31 cellular contexts compared by ENCODE assay signal in the genomic region with DNA sequence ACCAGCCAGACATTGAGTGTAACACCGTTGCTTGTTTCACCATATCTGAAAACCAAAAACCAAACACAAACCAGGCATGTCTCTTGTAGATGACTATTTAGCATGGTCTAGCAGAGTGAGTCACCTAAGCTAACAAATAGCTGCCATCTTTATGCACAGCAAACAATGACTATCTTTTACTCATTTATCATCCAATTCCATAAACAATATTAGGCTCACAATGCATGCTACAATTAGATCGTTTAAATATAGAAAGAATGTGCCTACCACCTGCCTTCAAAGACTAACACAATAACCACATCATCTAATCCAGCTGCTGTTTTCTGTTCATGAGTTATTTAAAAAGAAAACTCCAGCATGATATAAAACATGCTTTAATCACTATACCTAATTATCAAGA.
DNase-seq lines count a peak whose midpoint lies in the region; ATAC-seq and TF ChIP-seq lines count a peak whose summit lies in the region.
"Had no signal": no experiment of that assay in that cellular context is flagged by ENCODE, and none has a peak within 500 bp of the region (broad histone marks: within the 10 kb centered on the region; RNA-seq: fewer than 3 reads in every experiment).

No MANE protein-coding gene starts in this region.

- no peaks in the 10 kb centered on the region for H3K4me1 Mint-ChIP-seq in activated CD4-positive, alpha-beta T cell treated with anti-CD3 and anti-CD28 coated beads, Interleukin-2, amount 10 ng/mL, durations not matched to agents 24 days and 14 days
- no peaks in the 10 kb centered on the region for H3K4me1 Mint-ChIP-seq in T-cell
- no peaks in the 10 kb centered on the region for H3K4me1 Mint-ChIP-seq in stimulated activated memory B cell treated with anti-CD40 and anti-IgM and Interleukin-4, amounts not matched to agents 10 μg/mL and 1 μg/mL and 100 μg/mL, for 72 hours
- H3K4me1 Mint-ChIP-seq: activated T-helper 17 cell treated with anti-CD3 and anti-CD28 coated beads, Interleukin-2, amount 50 U/mL, for 72 hours; B cell; T-helper 17 cell had no signal

- no peaks in the 10 kb centered on the region for H3K27me3 Mint-ChIP-seq in activated CD4-positive, alpha-beta T cell treated with anti-CD3 and anti-CD28 coated beads, Interleukin-2, amount 10 ng/mL, durations not matched to agents 24 days and 14 days
- H3K27me3 Mint-ChIP-seq in T-cell = peaks cover 0 to 6% of the 10 kb centered on the region in 2 donors
- no peaks in the 10 kb centered on the region for H3K27me3 Mint-ChIP-seq in stimulated activated memory B cell treated with anti-CD40 and anti-IgM and Interleukin-4, amounts not matched to agents 10 μg/mL and 1 μg/mL and 100 μg/mL, for 72 hours
- H3K27me3 Mint-ChIP-seq: activated CD8-positive, alpha-beta T cell treated with anti-CD3 and anti-CD28 coated beads for 36 hours; activated T-helper 17 cell treated with anti-CD3 and anti-CD28 coated beads, Interleukin-2, amount 50 U/mL, for 72 hours; B cell; IgD-negative memory B cell; natural killer cell treated with Interleukin-12 subunit alpha and Interleukin-12 subunit beta and Interleukin-15 and Interleukin-18, amount 100 ng/mL, for 72 hours; T-helper 17 cell had no signal

- TF ChIP-seq CTCF in PC-3 (conservative IDR thresholded peaks at IDR 0.05; ENCODE audit: low read depth, low read length) = no peak

- H3K36me3 ChIP-seq in PC-3 (ENCODE audit: low read depth, low read length) = no peaks in the 10 kb centered on the region
- H3K36me3 ChIP-seq: lower lobe of right lung, ovary, stomach, thyroid gland had no signal

- no TSS peak for BruUV-seq in PC-3 (replicated peaks; lab: Mats Ljungman, UMichigan)

- POLR2A ChIA-PET in PC-3 (lab: Charles Lee; ENCODE audit: unreplicated experiment) = no interaction called here
- POLR2A ChIA-PET in T-cell (lab: Charles Lee) = no interaction called here

- H3K4me3 ChIP-seq in PC-3 (ENCODE audit: low read length) = no peak overlapping the region
- H3K4me3 ChIP-seq: lower lobe of right lung, ovary, SK-N-MC, smooth muscle cell, stomach, thyroid gland had no signal

- H3K9me3 Mint-ChIP-seq in activated CD4-positive, alpha-beta T cell treated with anti-CD3 and anti-CD28 coated beads, Interleukin-2, amount 10 ng/mL, durations not matched to agents 24 days and 14 days = no peaks in the 10 kb centered on the region
- H3K9me3 Mint-ChIP-seq in T-cell = no peaks in the 10 kb centered on the region
- no peaks in the 10 kb centered on the region for H3K9me3 Mint-ChIP-seq in stimulated activated memory B cell treated with anti-CD40 and anti-IgM and Interleukin-4, amounts not matched to agents 10 μg/mL and 1 μg/mL and 100 μg/mL, for 72 hours
- H3K9me3 Mint-ChIP-seq: activated CD8-positive, alpha-beta T cell treated with anti-CD3 and anti-CD28 coated beads for 36 hours; activated T-helper 17 cell treated with anti-CD3 and anti-CD28 coated beads, Interleukin-2, amount 50 U/mL, for 72 hours; IgD-negative memory B cell; natural killer cell treated with Interleukin-12 subunit alpha and Interleukin-12 subunit beta and Interleukin-15 and Interleukin-18, amount 100 ng/mL, for 72 hours had no signal

- no peaks in the 10 kb centered on the region for H3K9me2 ChIP-seq in PC-3 (replicated peaks; ENCODE audit: low read length)

- H3K79me2 ChIP-seq in PC-3 (ENCODE audit: low read length) = no peaks in the 10 kb centered on the region

- no peaks in the 10 kb centered on the region for H3K36me3 Mint-ChIP-seq in activated CD4-positive, alpha-beta T cell treated with anti-CD3 and anti-CD28 coated beads, Interleukin-2, amount 10 ng/mL, durations not matched to agents 24 days and 14 days (ENCODE audit: low read depth)
- H3K36me3 Mint-ChIP-seq in T-cell = no peaks in the 10 kb centered on the region
- H3K36me3 Mint-ChIP-seq in stimulated activated memory B cell treated with anti-CD40 and anti-IgM and Interleukin-4, amounts not matched to agents 10 μg/mL and 1 μg/mL and 100 μg/mL, for 72 hours = no peaks in the 10 kb centered on the region
- H3K36me3 Mint-ChIP-seq: IgD-negative memory B cell; natural killer cell treated with Interleukin-12 subunit alpha and Interleukin-12 subunit beta and Interleukin-15 and Interleukin-18, amount 100 ng/mL, for 72 hours had no signal

- ATAC-seq in PC-3 (no peak), T-cell (replicated peaks in 1 of 4) (no peak)
- ATAC-seq in stimulated activated memory B cell treated with anti-CD40 and anti-IgM and Interleukin-4, amounts not matched to agents 10 μg/mL and 1 μg/mL and 100 μg/mL, for 72 hours = no peak
- ATAC-seq: activated CD8-positive, alpha-beta T cell treated with anti-CD3 and anti-CD28 coated beads for 36 hours; activated T-helper 17 cell treated with anti-CD3 and anti-CD28 coated beads, Interleukin-2, amount 50 U/mL, for 72 hours; lower lobe of right lung; natural killer cell treated with Interleukin-12 subunit alpha and Interleukin-12 subunit beta and Interleukin-15 and Interleukin-18, amount 100 ng/mL, for 72 hours; T-helper 17 cell had no signal

- H3K4me3 Mint-ChIP-seq in activated CD4-positive, alpha-beta T cell treated with anti-CD3 and anti-CD28 coated beads, Interleukin-2, amount 10 ng/mL, durations not matched to agents 24 days and 14 days = no peak overlapping the region
- no peak overlapping the region for H3K4me3 Mint-ChIP-seq in T-cell
- H3K4me3 Mint-ChIP-seq in stimulated activated memory B cell treated with anti-CD40 and anti-IgM and Interleukin-4, amounts not matched to agents 10 μg/mL and 1 μg/mL and 100 μg/mL, for 72 hours = no peak overlapping the region
- H3K4me3 Mint-ChIP-seq: activated CD8-positive, alpha-beta T cell treated with anti-CD3 and anti-CD28 coated beads for 36 hours; activated T-helper 17 cell treated with anti-CD3 and anti-CD28 coated beads, Interleukin-2, amount 50 U/mL, for 72 hours; B cell; IgD-negative memory B cell; natural killer cell treated with Interleukin-12 subunit alpha and Interleukin-12 subunit beta and Interleukin-15 and Interleukin-18, amount 100 ng/mL, for 72 hours; T-helper 17 cell had no signal

- CTCF ChIA-PET in PC-3 (lab: Charles Lee) (no interaction called here), T-cell (lab: Charles Lee) (no interaction called here)

- no peaks in the 10 kb centered on the region for H3K4me1 ChIP-seq in PC-3 (ENCODE audit: insufficient read depth, low read length)
- H3K4me1 ChIP-seq: lower lobe of right lung, thyroid gland had no signal

- no peaks in the 10 kb centered on the region for H3K9me3 ChIP-seq in PC-3 (ENCODE audit: low read length)
- H3K9me3 ChIP-seq: lower lobe of right lung, ovary, stomach, thyroid gland had no signal

- no peak overlapping the region for H3K9ac ChIP-seq in PC-3 (ENCODE audit: low read length)

- no peak overlapping the region for H2AFZ ChIP-seq in PC-3 (ENCODE audit: low read length)

- H3F3A ChIP-seq in PC-3 (ENCODE audit: low read length, unreplicated experiment) = no peaks in the 10 kb centered on the region

- H4K20me1 ChIP-seq in PC-3 (ENCODE audit: low read length) = no peaks in the 10 kb centered on the region

- H3K27me3 ChIP-seq in PC-3 (ENCODE audit: low read length) = no peaks in the 10 kb centered on the region
- H3K27me3 ChIP-seq: ovary, stomach, thyroid gland had no signal

- intact Hi-C loops in PC-3 (cut with micrococcal nuclease) = no loop called here
- intact Hi-C loops in activated CD4-positive, alpha-beta T cell treated with anti-CD3 and anti-CD28 coated beads, Interleukin-2, amount 10 ng/mL, durations not matched to agents 24 days and 14 days (cut with micrococcal nuclease) = no loop called here

- no peak overlapping the region for H3K27ac Mint-ChIP-seq in activated CD4-positive, alpha-beta T cell treated with anti-CD3 and anti-CD28 coated beads, Interleukin-2, amount 10 ng/mL, durations not matched to agents 24 days and 14 days
- H3K27ac Mint-ChIP-seq in T-cell = no peak overlapping the region
- no peak overlapping the region for H3K27ac Mint-ChIP-seq in stimulated activated memory B cell treated with anti-CD40 and anti-IgM and Interleukin-4, amounts not matched to agents 10 μg/mL and 1 μg/mL and 100 μg/mL, for 72 hours
- H3K27ac Mint-ChIP-seq: activated CD8-positive, alpha-beta T cell treated with anti-CD3 and anti-CD28 coated beads for 36 hours; activated T-helper 17 cell treated with anti-CD3 and anti-CD28 coated beads, Interleukin-2, amount 50 U/mL, for 72 hours; B cell; IgD-negative memory B cell; natural killer cell treated with Interleukin-12 subunit alpha and Interleukin-12 subunit beta and Interleukin-15 and Interleukin-18, amount 100 ng/mL, for 72 hours; T-helper 17 cell had no signal

- H3K27ac ChIP-seq in PC-3 (ENCODE audit: low read length) = no peak overlapping the region
- H3K27ac ChIP-seq: lower lobe of right lung, ovary, RWPE1, SK-N-MC, stomach, thyroid gland had no signal

- no peak overlapping the region for H3K4me2 ChIP-seq in PC-3 (ENCODE audit: low read length)
- H3K4me2 ChIP-seq: smooth muscle cell had no signal

- DNase-seq in COR-L47 (lab: John Stamatoyannopoulos, UW) (peak; percentile 38), NCI-H1417 treated with DMSO at 0.1 percent for 48 hours (lab: John Stamatoyannopoulos, UW) (peak; percentile 55), PC-3 (peak; percentile 37), myocyte (ENCODE audit: low read depth) (peak; percentile 14), T-cell (no peak), NCI-H2196 treated with DMSO at 0.1 percent for 48 hours (lab: John Stamatoyannopoulos, UW; ENCODE audit: unreplicated experiment) (no peak)
- no peak for DNase-seq in activated CD4-positive, alpha-beta T cell treated with anti-CD3 and anti-CD28 coated beads, Interleukin-2, amount 10 ng/mL, durations not matched to agents 24 days and 14 days
- DNase-seq: activated CD4-positive, CD25-positive, alpha-beta regulatory T cell treated with anti-CD3 and anti-CD28 coated beads, Interleukin-2, amount 50 U/mL, for 72 hours; activated CD8-positive, alpha-beta T cell treated with anti-CD3 and anti-CD28 coated beads for 36 hours; activated naive CD4-positive, alpha-beta T cell treated with anti-CD3 and anti-CD28 coated beads, Interleukin-2, amount 50 U/mL, for 16 hours; amniotic stem cell; DMS79 treated with DMSO at 0.1 percent for 48 hours; effector CD8-positive, alpha-beta T cell; kidney; lower lobe of right lung; NCI-H1092 treated with DMSO at 0.1 percent for 48 hours; NCI-H82; ovary; stimulated activated CD4-positive, alpha-beta T cell treated with anti-CD3 and anti-CD28 coated beads, Interleukin-1b, Interleukin-23, amount 100 ng/mL, for 48 hours; stimulated activated CD8-positive, alpha-beta memory T cell treated with anti-CD3 and anti-CD28 coated beads, Interleukin-4, amount 100 ng/mL, for 48 hours; stomach; T-helper 17 cell; thyroid gland had no signal

Comparison
In these comparisons a context has a peak if more than half of its experiments do, and no peak if none do; other contexts are left out.
1. DNase-seq: peak in COR-L47 (single experiment), NCI-H1417 treated with DMSO at 0.1 percent for 48 hours (single experiment), PC-3 (single experiment) and myocyte (single experiment); none in activated CD4-positive, alpha-beta T cell treated with anti-CD3 and anti-CD28 coated beads, Interleukin-2, amount 10 ng/mL, durations not matched to agents 24 days and 14 days (single experiment), T-cell (0 of 34) and NCI-H2196 treated with DMSO at 0.1 percent for 48 hours (single experiment).